ENCODE assay signal across 8 cellular contexts in the genomic region with DNA sequence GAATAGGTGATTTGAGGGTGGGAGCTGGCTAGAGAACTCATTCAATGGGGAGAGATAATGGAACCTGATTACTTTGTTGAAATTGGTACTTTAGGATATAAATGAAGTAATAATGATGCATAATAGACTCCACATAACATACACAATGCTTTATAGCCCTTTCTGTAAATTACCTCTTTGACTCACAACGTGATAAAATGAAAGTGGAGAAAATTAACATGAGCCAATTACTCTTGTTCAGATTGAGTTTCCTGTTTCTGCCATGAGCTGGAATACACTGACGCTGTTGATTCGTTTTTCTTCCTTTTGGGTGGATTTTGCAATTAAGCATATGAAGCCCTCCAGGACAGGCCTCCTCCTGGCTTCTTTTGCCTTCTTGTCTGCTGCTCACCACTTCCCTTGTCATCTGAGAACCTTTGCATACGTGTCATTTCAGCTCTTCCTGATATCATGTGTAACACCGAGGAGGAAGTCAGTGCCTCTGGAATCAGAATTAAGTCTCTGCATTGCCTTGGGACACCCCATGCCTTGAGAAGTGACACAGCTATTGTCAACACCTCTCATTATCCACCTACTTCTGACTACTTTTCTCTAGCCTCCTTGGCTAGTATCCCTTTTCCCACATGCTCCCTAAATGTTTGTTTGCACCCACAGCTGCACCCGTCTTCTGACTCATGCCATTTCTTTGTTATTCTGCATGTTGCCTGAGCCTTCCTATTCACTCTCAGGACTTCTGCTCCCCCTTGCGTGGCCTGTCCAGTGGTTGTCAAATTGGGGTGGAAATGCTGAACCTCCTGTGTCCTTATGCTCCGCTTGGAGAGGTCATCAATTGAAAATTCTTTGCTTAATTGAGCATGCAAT.
DNase-seq lines count a peak whose midpoint lies in the region; ATAC-seq and TF ChIP-seq lines count a peak whose summit lies in the region.
"Had no signal": no experiment of that assay in that cellular context is flagged by ENCODE, and none has a peak within 500 bp of the region (broad histone marks: within the 10 kb centered on the region; RNA-seq: fewer than 3 reads in every experiment).

No MANE protein-coding gene starts in this region.

- TF ChIP-seq POLR2A in spleen (IDR thresholded peaks at IDR 0.05), result no peak

- H3K9me2 ChIP-seq in PC-9 (ENCODE audit: insufficient read depth), result no peaks in the 10 kb centered on the region

- H3K36me3 ChIP-seq in PC-9 (ENCODE audit: low read depth) (no peaks in the 10 kb centered on the region; the same call in 1 of the 2 replicates), spleen (no peaks in the 10 kb centered on the region)

- H3K4me1 ChIP-seq in PC-9 (replicated peaks; ENCODE audit: insufficient read depth), result peaks cover 92% of the 10 kb centered on the region
- peaks cover 23 to 78% (median 63%) of the 10 kb centered on the region in 6 donors for H3K4me1 ChIP-seq in spleen

- intact Hi-C loops in PC-9 (cut with micrococcal nuclease; ENCODE audit: unreplicated experiment) (loop anchor here (5.0 kb wide), 3 partner anchors 38 to 132 kb away; partner anchors contain the start of gene FMNL2), spleen (cut with DNase I; ENCODE audit: low total_unique reads) (no loop called here)

- H3K4me2 ChIP-seq in PC-9, result peak overlapping the region; percentile 21; the same call in 1 of the 2 replicates

- no peak for TF ChIP-seq CTCF in PC-9 (conservative IDR thresholded peaks at IDR 0.05)
- no peak for TF ChIP-seq CTCF in fibroblast of the aortic adventitia (IDR thresholded peaks at IDR 0.05; ENCODE audit: insufficient read depth, low read length)
- no peak for TF ChIP-seq CTCF in spleen (IDR thresholded peaks at IDR 0.05 in 8 of 11, conservative IDR thresholded peaks at IDR 0.05 in 3 of 11)

- H2AFZ ChIP-seq in PC-9, result no peak overlapping the region

- H3F3A ChIP-seq in PC-9 (ENCODE audit: insufficient read depth, low read depth), result peaks cover 21% of the 10 kb centered on the region

- POLR2A ChIA-PET in PC-9 (lab: Charles Lee; ENCODE audit: unreplicated experiment), result interaction anchor here (0.5 kb wide), 1 partner anchor 14 kb away, joined by 8 read pairs; no protein-coding TSS in a partner anchor

- CTCF ChIA-PET in PC-9 (lab: Charles Lee), result no interaction called here

- H3K27me3 ChIP-seq in PC-9 (ENCODE audit: insufficient read depth, low read depth), result no peaks in the 10 kb centered on the region
- H3K27me3 ChIP-seq in spleen (replicated peaks in 1 of 7), result no peaks in the 10 kb centered on the region

- ATAC-seq in HG03064 (IDR thresholded peaks at IDR 0.05; ENCODE audit: low read depth, unreplicated experiment), result peak; percentile 32
- ATAC-seq: K562 had no signal

- H3K27ac ChIP-seq in PC-9 (peak overlapping the region; percentile 22; the same call in 1 of the 2 replicates), spleen (peak overlapping the region; percentile 2 to 82 (median 60))

- BruUV-seq in PC-9 (replicated peaks; lab: Mats Ljungman, UMichigan), result no TSS peak

- H3K4me3 ChIP-seq in PC-9, result no peak overlapping the region
- H3K4me3 ChIP-seq in fibroblast of the aortic adventitia (ENCODE audit: low read depth, low read length), result peak overlapping the region; percentile 26
- peak overlapping the region in 1 of 8 donors; percentile 30 for H3K4me3 ChIP-seq in spleen
- H3K4me3 ChIP-seq: K562 had no signal

- DNase-seq in PC-9, result peak in 1 of 2 experiments; percentile 44
- peak; percentile 56 for DNase-seq in fibroblast of the aortic adventitia (ENCODE audit: low read depth)
- no peak for DNase-seq in spleen
- no peak for DNase-seq in HT-29 (ENCODE audit: low spot score)
- no peak for DNase-seq in NCI-H345 treated with DMSO at 0.1 percent for 48 hours (lab: John Stamatoyannopoulos, UW; ENCODE audit: unreplicated experiment)
- no peak for DNase-seq in D341Med (ENCODE audit: low spot score)

- no peaks in the 10 kb centered on the region for H3K9me3 ChIP-seq in PC-9 (ENCODE audit: insufficient read depth, low read depth)
- H3K9me3 ChIP-seq in spleen, result no peaks in the 10 kb centered on the region

- peaks cover 99% of the 10 kb centered on the region for H3K79me2 ChIP-seq in PC-9 (ENCODE audit: low read depth)

- H4K20me1 ChIP-seq in PC-9 (ENCODE audit: insufficient read depth), result no peaks in the 10 kb centered on the region

- WGBS in spleen, 5 donors, result 29 to 39% (median 34%) methylated on average over 8 of the region's 8 CpGs
